ENCODE assay signal across 13 cellular contexts in genomic region chr22:19755722-19756287, GRCh38. TPM values are rescaled to one million over a fixed set of nuclear protein-coding genes. Genes with fewer than 3 reads are reported as not detected.
DNase-seq lines count a peak whose midpoint lies in the region; ATAC-seq and TF ChIP-seq lines count a peak whose summit lies in the region.
"Had no signal": no experiment of that assay in that cellular context is flagged by ENCODE, and none has a peak within 500 bp of the region (broad histone marks: within the 10 kb centered on the region; RNA-seq: fewer than 3 reads in every experiment).

No MANE protein-coding gene starts in this region.

- BruUV-seq in HCT116 (replicated peaks; lab: Mats Ljungman, UMichigan): no TSS peak

- RAD21 ChIA-PET in HCT116 (lab: Charles Lee; ENCODE audit: low non-redundant PET in 1 of 2, low total read pairs in 2 of 2, uncharacterized antibody in 2 of 2, unreplicated experiment in 2 of 2): interaction anchor here (0.8 to 1.8 kb wide), 4 partner anchors 25 to 154 kb away, joined by 3 to 14 read pairs (median 5); no protein-coding TSS in a partner anchor

- H3K4me3 Mint-ChIP-seq in activated T-cell treated with anti-CD3 and anti-CD28 coated beads, Interleukin-2, amount 50 U/mL, for 72 hours: peak overlapping the region; percentile 18 to 48
- H3K4me3 Mint-ChIP-seq: activated CD8-positive, alpha-beta T cell treated with anti-CD3 and anti-CD28 coated beads, Interleukin-2, amount 10 ng/mL, durations not matched to agents 7 days and 5 days had no signal

- peaks cover 61% of the 10 kb centered on the region for H3K27me3 Mint-ChIP-seq in activated T-cell treated with anti-CD3 and anti-CD28 coated beads, Interleukin-2, amount 50 U/mL, for 72 hours (ENCODE audit: low read depth)

- peaks cover 4 to 5% of the 10 kb centered on the region in 2 donors for H3K36me3 Mint-ChIP-seq in activated T-cell treated with anti-CD3 and anti-CD28 coated beads, Interleukin-2, amount 50 U/mL, for 72 hours (ENCODE audit: insufficient read depth in 2 of 2)

- no peak overlapping the region for H3K27ac Mint-ChIP-seq in activated T-cell treated with anti-CD3 and anti-CD28 coated beads, Interleukin-2, amount 50 U/mL, for 72 hours
- H3K27ac Mint-ChIP-seq: activated CD8-positive, alpha-beta T cell treated with anti-CD3 and anti-CD28 coated beads, Interleukin-2, amount 10 ng/mL, durations not matched to agents 7 days and 5 days had no signal

- no peak overlapping the region; the same call in 1 of the 2 replicates for H3K27ac ChIP-seq in HCT116 (ENCODE audit: low read depth, low read length)
- no peak overlapping the region for H3K27ac ChIP-seq in brain microvascular endothelial cell
- H3K27ac ChIP-seq in osteoblast (ENCODE audit: low read depth, low read length): no peak overlapping the region
- H3K27ac ChIP-seq: transverse colon had no signal

- H3K9me2 ChIP-seq in HCT116 (ENCODE audit: insufficient read depth): no peaks in the 10 kb centered on the region

- ATAC-seq in activated T-cell treated with anti-CD3 and anti-CD28 coated beads, Interleukin-2, amount 50 U/mL, for 72 hours (replicated peaks in 1 of 2): no peak
- no peak for ATAC-seq in HCT116

- H3K36me3 ChIP-seq in HCT116 (ENCODE audit: control insufficient read depth in 1 of 2, insufficient read depth in 2 of 2, low read length in 2 of 2) (no peaks in the 10 kb centered on the region), brain microvascular endothelial cell (replicated peaks) (no peaks in the 10 kb centered on the region), osteoblast (ENCODE audit: insufficient read depth, low read length) (no peaks in the 10 kb centered on the region)
- H3K36me3 ChIP-seq: transverse colon had no signal

- H3K4me1 Mint-ChIP-seq in activated T-cell treated with anti-CD3 and anti-CD28 coated beads, Interleukin-2, amount 50 U/mL, for 72 hours (ENCODE audit: low read depth): peaks cover 27% of the 10 kb centered on the region

- TF ChIP-seq POLR2A in HCT116 (IDR thresholded peaks at IDR 0.05; ENCODE audit: borderline replicate concordance, extremely low read depth, insufficient read depth, insufficient read length): no peak

- H4K20me1 ChIP-seq in HCT116 (ENCODE audit: insufficient read depth) (no peaks in the 10 kb centered on the region), osteoblast (ENCODE audit: insufficient read depth, low read length) (no peaks in the 10 kb centered on the region)

- no peak for TF ChIP-seq RAD21 in HCT116 (IDR thresholded peaks at IDR 0.05; ENCODE audit: low read depth)

- H3K9me3 ChIP-seq in HCT116 (ENCODE audit: control insufficient read depth in 1 of 2, insufficient read depth in 1 of 2, low read depth in 1 of 2, low read length in 2 of 2) (no peaks in the 10 kb centered on the region), osteoblast (ENCODE audit: low read depth, low read length) (no peaks in the 10 kb centered on the region)
- H3K9me3 ChIP-seq: transverse colon had no signal

- no peak for TF ChIP-seq CTCF in HCT116 (IDR thresholded peaks at IDR 0.05 in 2 of 3, conservative IDR thresholded peaks at IDR 0.05 in 1 of 3; ENCODE audit: borderline replicate concordance in 1 of 3, insufficient read depth in 1 of 3, low read depth in 2 of 3, low read length in 2 of 3)
- TF ChIP-seq CTCF in brain microvascular endothelial cell (IDR thresholded peaks at IDR 0.05; ENCODE audit: low read depth, low read length, missing control alignments): peak; percentile 8
- no peak for TF ChIP-seq CTCF in osteoblast (IDR thresholded peaks at IDR 0.05; ENCODE audit: extremely low read depth, low read depth, low read length)

- H3K79me2 ChIP-seq in HCT116 (ENCODE audit: insufficient read depth, low read length) (no peaks in the 10 kb centered on the region), osteoblast (ENCODE audit: insufficient read depth, low read length) (no peaks in the 10 kb centered on the region)

- in situ Hi-C loops in brain microvascular endothelial cell (cut with HindIII; ENCODE audit: low pct_ligation_motif_present, low sequenced_read_pairs): no loop called here

- intact Hi-C loops in HCT116 (cut with micrococcal nuclease): loop anchor here (1.0 to 2.0 kb wide), 2 partner anchors 25 to 154 kb away; no protein-coding TSS in a partner anchor

- H3K4me1 ChIP-seq in HCT116 (ENCODE audit: control insufficient read depth in 1 of 2, insufficient read depth in 2 of 2, low read length in 2 of 2): peaks cover 4 to 16% of the 10 kb centered on the region in 2 experiments; a peak in 3 of 4 replicates
- no peaks in the 10 kb centered on the region for H3K4me1 ChIP-seq in osteoblast (ENCODE audit: insufficient read depth, low read length)

- no peak overlapping the region for H3K9ac ChIP-seq in HCT116 (ENCODE audit: low read length)

- POLR2A ChIA-PET in HCT116 (lab: Charles Lee): interaction anchor here (1.0 kb wide), 1 partner anchor 9 kb away, joined by 4 read pairs; no protein-coding TSS in a partner anchor

- no peak for DNase-seq in activated T-cell treated with anti-CD3 and anti-CD28 coated beads, Interleukin-2, amount 50 U/mL, for 72 hours
- DNase-seq in activated T-cell treated with anti-CD3 and anti-CD28 coated beads, Interleukin-2, amount 50 U/mL, for 1 hour: no peak
- DNase-seq in HCT116 (ENCODE audit: low read depth, low spot score): no peak
- DNase-seq in brain microvascular endothelial cell: no peak
- DNase-seq in osteoblast (ENCODE audit: insufficient read length, low spot score, missing footprints): peak; percentile 95
- DNase-seq in hippocampal formation (lab: John Stamatoyannopoulos, UW): no peak
- DNase-seq in RKO (ENCODE audit: low spot score): no peak
- DNase-seq in HuH-7 (ENCODE audit: low spot score): no peak
- DNase-seq: KG1, NCI-H187 treated with DMSO at 0.1 percent for 48 hours, occipital lobe had no signal

- H3K4me3 ChIP-seq in HCT116 (replicated peaks in 1 of 2; ENCODE audit: low read depth in 1 of 2, low read length in 2 of 2) (peak overlapping the region; percentile 32 to 53; a peak in 3 of 4 replicates), brain microvascular endothelial cell (ENCODE audit: low read depth, low read length) (no peak overlapping the region), osteoblast (ENCODE audit: insufficient read depth, low read length) (no peak overlapping the region)

- H3K27me3 ChIP-seq in HCT116 (ENCODE audit: insufficient read depth, low read length): no peaks in the 10 kb centered on the region
- H3K27me3 ChIP-seq in brain microvascular endothelial cell (replicated peaks): peaks cover 76% of the 10 kb centered on the region
- peaks cover 77% of the 10 kb centered on the region for H3K27me3 ChIP-seq in osteoblast (ENCODE audit: insufficient read depth, low read length)

- H2AFZ ChIP-seq in HCT116 (ENCODE audit: low read depth, low read length, poor library complexity, severe bottlenecking): no peak overlapping the region
- H2AFZ ChIP-seq in osteoblast (ENCODE audit: low read length): no peak overlapping the region

- CTCF ChIA-PET in HCT116 (lab: Charles Lee): interaction anchor here (0.8 to 3.1 kb wide), 12 partner anchors 9 to 459 kb away, joined by 3 to 28 read pairs (median 4); no protein-coding TSS in a partner anchor

- peak overlapping the region; percentile 68 for H3K4me2 ChIP-seq in HCT116 (ENCODE audit: low read length)
- no peak overlapping the region for H3K4me2 ChIP-seq in osteoblast (ENCODE audit: insufficient read depth, low read length)

- H3K9me3 Mint-ChIP-seq in activated T-cell treated with anti-CD3 and anti-CD28 coated beads, Interleukin-2, amount 50 U/mL, for 72 hours: no peaks in the 10 kb centered on the region

TF ChIP-seq in HCT116, 20 proteins besides CTCF, POLR2A, EP300 and RAD21 (continues in another document):
- no peak for TF ChIP-seq FOSL1 (IDR thresholded peaks at IDR 0.05; ENCODE audit: low read depth)
- TF ChIP-seq, protein P1, sequence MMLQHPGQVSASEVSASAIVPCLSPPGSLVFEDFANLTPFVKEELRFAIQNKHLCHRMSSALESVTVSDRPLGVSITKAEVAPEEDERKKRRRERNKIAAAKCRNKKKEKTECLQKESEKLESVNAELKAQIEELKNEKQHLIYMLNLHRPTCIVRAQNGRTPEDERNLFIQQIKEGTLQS (IDR thresholded peaks at IDR 0.05): no peak
- no peak for TF ChIP-seq JUND (IDR thresholded peaks at IDR 0.05)
- no peak for TF ChIP-seq SP1 (IDR thresholded peaks at IDR 0.05; ENCODE audit: low read depth)
- TF ChIP-seq SIN3A (IDR thresholded peaks at IDR 0.05; ENCODE audit: low read depth): no peak
- no peak for TF ChIP-seq YY1 (IDR thresholded peaks at IDR 0.05; ENCODE audit: extremely low read depth, insufficient replicate concordance, low read depth, low read length)
- TF ChIP-seq CEBPB (IDR thresholded peaks at IDR 0.05; ENCODE audit: low read depth): no peak
- TF ChIP-seq, protein P2, sequence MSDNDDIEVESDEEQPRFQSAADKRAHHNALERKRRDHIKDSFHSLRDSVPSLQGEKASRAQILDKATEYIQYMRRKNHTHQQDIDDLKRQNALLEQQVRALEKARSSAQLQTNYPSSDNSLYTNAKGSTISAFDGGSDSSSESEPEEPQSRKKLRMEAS (IDR thresholded peaks at IDR 0.05): no peak
- TF ChIP-seq ELF1 (IDR thresholded peaks at IDR 0.05; ENCODE audit: borderline replicate concordance, low read depth): no peak
- TF ChIP-seq EZH2 (IDR thresholded peaks at IDR 0.05): no peak

RNA-seq across cellular contexts. Expression of gene TBX1, which starts 4.8 kb away (rescaled TPM):
- under 1 TPM in 1 of 2 donors, not detected in 1; 0.12 TPM for total RNA-seq in activated T-cell treated with anti-CD3 and anti-CD28 coated beads, Interleukin-2, amount 50 U/mL, for 72 hours
- total RNA-seq in HCT116 (2021; ENCODE audit: unreplicated experiment) (3.9 TPM), osteoblast (under 0.01 TPM in 1 of 2 replicates, not detected in the other)
- polyA plus RNA-seq in HCT116 (2012): 0.68 and 0.69 TPM in 2 replicates

RNA-seq across cellular contexts. Expression of gene GP1BB, which starts 32.5 kb away (rescaled TPM):
- total RNA-seq in activated T-cell treated with anti-CD3 and anti-CD28 coated beads, Interleukin-2, amount 50 U/mL, for 72 hours: under 1 TPM in 1 of 2 donors, not detected in 1; 0.17 TPM
- 4.8 TPM for total RNA-seq in HCT116 (2021; ENCODE audit: unreplicated experiment)
- 2.5 and 2.7 TPM in 2 replicates for polyA plus RNA-seq in HCT116 (2012)
- 0.88 and 1.8 TPM in 2 replicates for total RNA-seq in osteoblast
- total RNA-seq: activated CD8-positive, alpha-beta T cell treated with anti-CD3 and anti-CD28 coated beads, Interleukin-2, amount 10 ng/mL, durations not matched to agents 7 days and 5 days had no signal

RNA-seq across cellular contexts. Expression of gene SEPTIN5, which starts 41.5 kb away (rescaled TPM):
- 1 to 10 TPM; 1.8 to 1.9 TPM for total RNA-seq in activated T-cell treated with anti-CD3 and anti-CD28 coated beads, Interleukin-2, amount 50 U/mL, for 72 hours
- 9.0 TPM for total RNA-seq in HCT116 (2021; ENCODE audit: unreplicated experiment)
- polyA plus RNA-seq in HCT116 (2012): 11.2 and 12.8 TPM in 2 replicates
- 11.2 and 14.5 TPM in 2 replicates for total RNA-seq in osteoblast

Comparison
In these comparisons a context has a peak if more than half of its experiments do, and no peak if none do; other contexts are left out.
1. H3K4me3 ChIP-seq: peak in HCT116 (2 of 2); none in brain microvascular endothelial cell (single experiment) and osteoblast (single experiment).